Comparison of ENCODE assay signal across 8 cellular contexts in genomic region chr1:8463144-8463927, GRCh38.
DNase-seq lines count a peak whose midpoint lies in the region; ATAC-seq and TF ChIP-seq lines count a peak whose summit lies in the region.

No MANE protein-coding gene starts in this region.

- no peak overlapping the region for H4K91ac ChIP-seq in trophoblast cell (ENCODE audit: low read depth, low read length)

- H2AFZ ChIP-seq in trophoblast cell (ENCODE audit: insufficient read depth, low read length, poor library complexity), result peak overlapping the region; percentile 23

- H3K4me3 Mint-ChIP-seq in activated T-cell treated with anti-CD3 and anti-CD28 coated beads, Interleukin-2, amount 50 U/mL, for 4 hours, result no peak overlapping the region

- H3K4me2 ChIP-seq in trophoblast cell (ENCODE audit: low read length), result no peak overlapping the region

- H3K79me1 ChIP-seq in trophoblast cell (ENCODE audit: low read length), result peaks cover 7% of the 10 kb centered on the region

- H3K4me3 ChIP-seq in fibroblast of villous mesenchyme (ENCODE audit: low read depth, low read length) (peak overlapping the region; percentile 29), trophoblast cell (ENCODE audit: low read depth, low read length) (no peak overlapping the region)

- no peak for DNase-seq in activated T-cell treated with anti-CD3 and anti-CD28 coated beads, Interleukin-2, amount 50 U/mL, for 4 hours
- DNase-seq in activated T-cell treated with anti-CD3 and anti-CD28 coated beads for 4 hours (no peak), UCSD-AML1 (lab: John Stamatoyannopoulos, UW; ENCODE audit: unreplicated experiment) (peak; percentile 25), fibroblast of villous mesenchyme (ENCODE audit: low read depth) (peak; percentile 94), trophoblast cell (no peak), activated gamma-delta T cell treated with Interleukin-2 at 50 U/mL for 16 hours (no peak), DMS114 treated with DMSO at 0.1 percent for 48 hours (lab: John Stamatoyannopoulos, UW; ENCODE audit: unreplicated experiment) (no peak)

- H3K79me2 ChIP-seq in trophoblast cell (ENCODE audit: control insufficient read depth, insufficient read depth, low read length, poor library complexity), result no peaks in the 10 kb centered on the region

- no peak overlapping the region for H2BK12ac ChIP-seq in trophoblast cell (ENCODE audit: low read length)

- peaks cover 17 to 22% of the 10 kb centered on the region in 2 experiments for H3K4me1 ChIP-seq in trophoblast cell (ENCODE audit: control insufficient read depth in 1 of 2, insufficient read depth in 2 of 2, low read length in 2 of 2)

- peak overlapping the region; percentile 74 for H3K27ac ChIP-seq in trophoblast cell (ENCODE audit: low read depth, low read length)

- H3K36me3 ChIP-seq in trophoblast cell (ENCODE audit: control insufficient read depth in 1 of 2, insufficient read depth in 2 of 2, low read length in 2 of 2), result peaks cover 7% of the 10 kb centered on the region in 2 experiments

- H4K12ac ChIP-seq in trophoblast cell (ENCODE audit: low read depth, low read length), result peak overlapping the region; percentile 40

- H3K4me1 Mint-ChIP-seq in activated T-cell treated with anti-CD3 and anti-CD28 coated beads, Interleukin-2, amount 50 U/mL, for 4 hours (ENCODE audit: low read depth), result peaks cover 36% of the 10 kb centered on the region

- H2BK120ac ChIP-seq in trophoblast cell (ENCODE audit: insufficient read depth, low read length, poor library complexity), result no peak overlapping the region

- no peak overlapping the region for H3K9ac ChIP-seq in trophoblast cell (ENCODE audit: low read length)

- no peak overlapping the region for H2AK5ac ChIP-seq in trophoblast cell (ENCODE audit: low read length)

- WGBS in trophoblast cell (ENCODE audit: extremely low coverage, insufficient coverage, insufficient read length), result no CpG with 5 or more reads among the region's 8 CpGs

- no peaks in the 10 kb centered on the region for H3K9me3 Mint-ChIP-seq in activated T-cell treated with anti-CD3 and anti-CD28 coated beads, Interleukin-2, amount 50 U/mL, for 4 hours

- H3K14ac ChIP-seq in trophoblast cell (ENCODE audit: low read length), result no peak overlapping the region

- peak overlapping the region; percentile 8 for H2BK5ac ChIP-seq in trophoblast cell (ENCODE audit: low read depth, low read length, poor library complexity)

- H3K4ac ChIP-seq in trophoblast cell (ENCODE audit: low read depth, low read length), result no peak overlapping the region

- no peaks in the 10 kb centered on the region for H3K27me3 ChIP-seq in trophoblast cell (ENCODE audit: insufficient read depth, low read length)

- H4K8ac ChIP-seq in trophoblast cell (ENCODE audit: low read depth, low read length), result peak overlapping the region; percentile 2

- H3K27me3 Mint-ChIP-seq in activated T-cell treated with anti-CD3 and anti-CD28 coated beads, Interleukin-2, amount 50 U/mL, for 4 hours (ENCODE audit: low read depth), result no peaks in the 10 kb centered on the region

- TF ChIP-seq CTCF in fibroblast of villous mesenchyme (IDR thresholded peaks at IDR 0.05; ENCODE audit: insufficient read depth, low read depth, low read length), result no peak

- no peaks in the 10 kb centered on the region for H3K9me3 ChIP-seq in trophoblast cell (ENCODE audit: insufficient read depth, low read depth, low read length)

- peaks cover 8% of the 10 kb centered on the region for H3K36me3 Mint-ChIP-seq in activated T-cell treated with anti-CD3 and anti-CD28 coated beads, Interleukin-2, amount 50 U/mL, for 4 hours (ENCODE audit: insufficient read depth)

- H3K23ac ChIP-seq in trophoblast cell (ENCODE audit: low read length), result no peak overlapping the region

- no peak overlapping the region for H3K18ac ChIP-seq in trophoblast cell (ENCODE audit: low read length)

- peak; percentile 48 to 51 for ATAC-seq in activated T-cell treated with anti-CD3 and anti-CD28 coated beads, Interleukin-2, amount 50 U/mL, for 4 hours
- no peak for ATAC-seq in HG02938 (IDR thresholded peaks at IDR 0.05; ENCODE audit: unreplicated experiment)

Comparison
In these comparisons a context has a peak if more than half of its experiments do, and no peak if none do; other contexts are left out.
1. DNase-seq: peak in UCSD-AML1 (single experiment) and fibroblast of villous mesenchyme (single experiment); none in activated T-cell treated with anti-CD3 and anti-CD28 coated beads, Interleukin-2, amount 50 U/mL, for 4 hours (single experiment), activated T-cell treated with anti-CD3 and anti-CD28 coated beads for 4 hours (single experiment), trophoblast cell (0 of 2), activated gamma-delta T cell treated with Interleukin-2 at 50 U/mL for 16 hours (single experiment) and DMS114 treated with DMSO at 0.1 percent for 48 hours (single experiment).